ENCODE assay signal across 8 cellular contexts in genomic region chr1:25239681-25240541, GRCh38.
DNase-seq lines count a peak whose midpoint lies in the region; ATAC-seq lines count a peak whose summit lies in the region.

No MANE protein-coding gene starts in this region.

- DNase-seq in AG08396 (ENCODE audit: low spot score) (peak; percentile 89), NCI-H345 (lab: John Stamatoyannopoulos, UW) (peak; percentile 97), cerebellar cortex (ENCODE audit: low spot score) (peak; percentile 95), kidney glomerular epithelial cell (lab: John Stamatoyannopoulos, UW) (peak; percentile 61)
- peak; percentile 92 to 93 for DNase-seq in stimulated activated CD4-positive, alpha-beta T cell treated with anti-CD3 and anti-CD28 coated beads, Interleukin-15, amount 100 ng/mL, for 48 hours (ENCODE audit: low read depth in 2 of 2)

- ATAC-seq in GM18907 (IDR thresholded peaks at IDR 0.05; ENCODE audit: unreplicated experiment), result peak; percentile 75
- ATAC-seq in HG03159 (IDR thresholded peaks at IDR 0.05; ENCODE audit: unreplicated experiment), result peak; percentile 64
- ATAC-seq in activated CD4-positive, CD25-positive, alpha-beta regulatory T cell treated with anti-CD3 and anti-CD28 coated beads, Interleukin-2, amount 50 U/mL, for 24 hours, result peak; percentile 89 to 91

Comparison
In these comparisons a context has a peak if more than half of its experiments do, and no peak if none do; other contexts are left out.
1. Peak in every context shown above with its lines: DNase-seq and ATAC-seq.